Comparison of ENCODE assay signal across 13 cellular contexts in the genomic region with DNA sequence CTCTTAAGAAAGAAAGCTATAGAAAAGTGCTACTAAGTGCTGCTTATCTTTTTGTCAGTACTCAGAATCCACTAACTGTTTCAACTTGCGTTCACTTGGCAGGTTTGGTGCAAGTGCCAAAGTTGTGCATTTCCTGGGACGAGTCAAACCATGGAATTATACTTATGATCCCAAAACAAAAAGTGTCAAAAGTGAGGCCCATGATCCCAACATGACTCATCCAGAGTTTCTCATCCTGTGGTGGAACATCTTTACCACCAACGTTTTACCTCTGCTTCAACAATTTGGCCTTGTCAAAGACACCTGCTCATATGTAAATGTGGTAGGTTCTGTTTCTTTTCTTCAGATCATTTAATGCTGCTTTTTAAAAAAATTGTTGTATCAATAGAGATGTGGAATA. TPM values are rescaled to one million over a fixed set of nuclear protein-coding genes. Genes with fewer than 3 reads are reported as not detected.
DNase-seq lines count a peak whose midpoint lies in the region; ATAC-seq, FAIRE-seq and TF ChIP-seq lines count a peak whose summit lies in the region.
"Had no signal": no experiment of that assay in that cellular context is flagged by ENCODE, and none has a peak within 500 bp of the region (broad histone marks: within the 10 kb centered on the region; RNA-seq: fewer than 3 reads in every experiment).

No MANE protein-coding gene starts in this region.

- H3K4ac ChIP-seq in IMR-90 (ENCODE audit: low read depth, low read length): no peak overlapping the region

- H4K8ac ChIP-seq in IMR-90 (ENCODE audit: low read depth in 2 of 2, low read length in 2 of 2): no peak overlapping the region

- H3K9me3 ChIP-seq in IMR-90 (ENCODE audit: control insufficient read depth, insufficient read depth, low read length) (peaks cover 3% of the 10 kb centered on the region; the same call in 1 of the 2 replicates), gastrocnemius medialis (no peaks in the 10 kb centered on the region)

- H3K4me3 ChIP-seq in IMR-90 (ENCODE audit: insufficient read depth, low read depth, low read length) (no peak overlapping the region), bronchial epithelial cell (ENCODE audit: low read depth, low read length) (no peak overlapping the region), gastrocnemius medialis (no peak overlapping the region)

- H3K9ac ChIP-seq in IMR-90 (ENCODE audit: low read depth, low read length): no peak overlapping the region

- no peak overlapping the region for H2BK5ac ChIP-seq in IMR-90 (ENCODE audit: low read depth, low read length, poor library complexity, severe bottlenecking)

- POLR2A ChIA-PET in IMR-90 (lab: Charles Lee; ENCODE audit: unreplicated experiment): no interaction called here

- H3K27me3 ChIP-seq in IMR-90 (ENCODE audit: control insufficient read depth, insufficient read depth, low read length) (no peaks in the 10 kb centered on the region), bronchial epithelial cell (ENCODE audit: control insufficient read depth, insufficient read depth, low read length) (no peaks in the 10 kb centered on the region), gastrocnemius medialis (no peaks in the 10 kb centered on the region)

- FAIRE-seq in bronchial epithelial cell (lab: Jason Lieb, UNC): peak; percentile 28

- no peak overlapping the region for H2AK9ac ChIP-seq in IMR-90 (replicated peaks; ENCODE audit: low read depth, low read length, poor library complexity)

- no peak for TF ChIP-seq RAD21 in IMR-90 (IDR thresholded peaks at IDR 0.05; ENCODE audit: low read length)

- H4K91ac ChIP-seq in IMR-90 (ENCODE audit: insufficient read depth, low read depth, low read length): no peak overlapping the region

- no peak overlapping the region for H3K4me2 ChIP-seq in IMR-90 (ENCODE audit: low read depth, low read length)

- H2AFZ ChIP-seq in IMR-90 (replicated peaks; ENCODE audit: low read length, poor library complexity): no peak overlapping the region

- CTCF ChIA-PET in IMR-90 (lab: Yijun Ruan, JAX): no interaction called here

- H3K79me1 ChIP-seq in IMR-90 (ENCODE audit: low read depth in 1 of 2, low read length in 2 of 2): peaks cover 7 to 39% of the 10 kb centered on the region in 2 experiments; a peak in 3 of 4 replicates

- no peak overlapping the region for H2BK15ac ChIP-seq in IMR-90 (ENCODE audit: low read depth, low read length)

- H3K14ac ChIP-seq in IMR-90 (replicated peaks; ENCODE audit: low read depth, low read length): no peak overlapping the region

- peak; percentile 30 for DNase-seq in EL
- peak; percentile 36 for DNase-seq in IMR-90
- DNase-seq in bronchial epithelial cell (ENCODE audit: low read depth): peak; percentile 28
- DNase-seq in gastrocnemius medialis: no peak
- DNase-seq in sciatic nerve (ENCODE audit: low spot score): no peak
- no peak for DNase-seq in NCI-H2227 treated with DMSO at 0.1 percent for 48 hours (lab: John Stamatoyannopoulos, UW)
- DNase-seq: CD4-positive, alpha-beta memory T cell; H9; NCI-H1436 treated with DMSO at 0.1 percent for 48 hours; NCI-H2081; NCI-H69; SHP77 had no signal

- H3K36me3 ChIP-seq in IMR-90 (ENCODE audit: control insufficient read depth, insufficient read depth, low read length): peaks cover 26% of the 10 kb centered on the region
- H3K36me3 ChIP-seq in bronchial epithelial cell (ENCODE audit: control insufficient read depth, insufficient read depth, low read length): no peaks in the 10 kb centered on the region
- H3K36me3 ChIP-seq in gastrocnemius medialis: peaks cover 0 to 80% of the 10 kb centered on the region in 2 donors

- intact Hi-C loops in IMR-90 (cut with micrococcal nuclease): no loop called here
- intact Hi-C loops in gastrocnemius medialis (cut with DNase I; ENCODE audit: low total_unique reads): no loop called here
- intact Hi-C loops in sciatic nerve (cut with DNase I): no loop called here

- H3K56ac ChIP-seq in IMR-90 (ENCODE audit: extremely low read depth, insufficient read depth, low read length): no peak overlapping the region

- H2BK20ac ChIP-seq in IMR-90 (ENCODE audit: low read depth, low read length): no peak overlapping the region

- no peak overlapping the region for H3K18ac ChIP-seq in IMR-90 (ENCODE audit: low read depth, low read length)

- H3K4me1 ChIP-seq in IMR-90 (ENCODE audit: control insufficient read depth, insufficient read depth, low read length) (peaks cover 15% of the 10 kb centered on the region), gastrocnemius medialis (peaks cover 39 to 43% of the 10 kb centered on the region in 2 donors)

- no peak overlapping the region for H3K27ac ChIP-seq in IMR-90 (ENCODE audit: insufficient read depth, low read length)
- H3K27ac ChIP-seq in gastrocnemius medialis: peak overlapping the region in 3 of 4 donors; percentile 98 to 100 (median 100)

- TF ChIP-seq CTCF in IMR-90 (conservative IDR thresholded peaks at IDR 0.05; ENCODE audit: low read depth, low read length) (no peak), bronchial epithelial cell (IDR thresholded peaks at IDR 0.05; ENCODE audit: insufficient read depth, low read length, severe bottlenecking) (no peak), gastrocnemius medialis (IDR thresholded peaks at IDR 0.05 in 4 of 5, conservative IDR thresholded peaks at IDR 0.05 in 1 of 5) (no peak)

- H2BK120ac ChIP-seq in IMR-90 (ENCODE audit: low read depth, low read length): no peak overlapping the region

- TF ChIP-seq POLR2A in IMR-90 (IDR thresholded peaks at IDR 0.05; ENCODE audit: low read depth, low read length) (no peak), gastrocnemius medialis (IDR thresholded peaks at IDR 0.05) (no peak)

- H3K9me1 ChIP-seq in IMR-90 (ENCODE audit: insufficient read depth, low read length): 0 out of 2 replicates have a peak, but pooled peaks cover 15% of the 10 kb centered on the region

- 80% methylated on average over 1 of the region's 3 CpGs; no CpG with 5 or more reads in 1 of the 2 experiments for WGBS in IMR-90 (ENCODE audit: extremely low coverage in 2 of 2, insufficient read length in 1 of 2), 2 experiments

- H4K20me1 ChIP-seq in IMR-90 (ENCODE audit: insufficient read depth, low read length): no peaks in the 10 kb centered on the region

- in situ Hi-C loops in IMR-90 (cut with MboI; ENCODE audit: low sequenced_read_pairs) (no loop called here), gastrocnemius medialis (cut with MboI; ENCODE audit: low sequenced_read_pairs in 4 of 4) (loop anchor here in 2 of 4 donors (10.0 to 25.0 kb wide), 3 partner anchors 49 to 1038 kb away; no protein-coding TSS in a partner anchor)

- no peak overlapping the region for H2AK5ac ChIP-seq in IMR-90 (ENCODE audit: low read depth, low read length)

- ATAC-seq in IMR-90 (ENCODE audit: low read depth) (no peak), gastrocnemius medialis (no peak), sciatic nerve (no peak), HG03025 (IDR thresholded peaks at IDR 0.05; ENCODE audit: low FRiP score, unreplicated experiment) (no peak)

- dilution Hi-C loops in IMR-90 (cut with HindIII; ENCODE audit: low sequenced_read_pairs, unreplicated experiment): no loop called here

- no peak overlapping the region for H3K23ac ChIP-seq in IMR-90 (ENCODE audit: low read depth, low read length)

- H4K5ac ChIP-seq in IMR-90 (ENCODE audit: low read depth, low read length): no peak overlapping the region

- no TSS peak for BruUV-seq in IMR-90 (replicated peaks; lab: Mats Ljungman, UMichigan)

TF ChIP-seq in IMR-90, 13 proteins besides CTCF, POLR2A, EP300 and RAD21:
- TF ChIP-seq RCOR1 (IDR thresholded peaks at IDR 0.05; ENCODE audit: insufficient replicate concordance, low read length) (no peak), MXI1 (IDR thresholded peaks at IDR 0.05; ENCODE audit: borderline replicate concordance, low read depth, low read length) (no peak), CEBPB (IDR thresholded peaks at IDR 0.05; ENCODE audit: low read depth, low read length) (no peak), ELK1 (IDR thresholded peaks at IDR 0.05; ENCODE audit: borderline replicate concordance, low read depth, low read length) (no peak), MAZ (IDR thresholded peaks at IDR 0.05; ENCODE audit: borderline replicate concordance, low read depth, low read length) (no peak)
TF ChIP-seq in IMR-90: peak in this region for 0.

RNA-seq across cellular contexts. Expression of gene GYG1, which starts 32.6 kb away (rescaled TPM):
- total RNA-seq in IMR-90 (2012; rRNA removed) (77.8 and 90.3 TPM in 2 replicates), bronchial epithelial cell (21.3 and 28.5 TPM in 2 replicates), gastrocnemius medialis (100 to 1,000 TPM; 298 to 526 (median 331) TPM), sciatic nerve (35.2 TPM)
- 43.6 and 48.4 TPM in 2 replicates for polyA plus RNA-seq in IMR-90 (2012; rRNA removed)
- polyA plus RNA-seq in IMR-90 (2012; cell fraction: cytosol; rRNA removed): 17.9 and 77.6 TPM in 2 replicates
- polyA plus RNA-seq in IMR-90 (2012; cell fraction: nucleus; rRNA removed; ENCODE audit: low replicate concordance): 44.9 and 46.5 TPM in 2 replicates

Comparison
In these comparisons a context has a peak if more than half of its experiments do, and no peak if none do; other contexts are left out.
1. DNase-seq: peak in EL (single experiment), IMR-90 (single experiment) and bronchial epithelial cell (single experiment); none in gastrocnemius medialis (0 of 2), sciatic nerve (single experiment) and NCI-H2227 treated with DMSO at 0.1 percent for 48 hours (single experiment).